In genomic region chr7:117323585-117323876, GRCh38 we compare ENCODE assay signal across 10 cellular contexts. TPM values are rescaled to one million over a fixed set of nuclear protein-coding genes. Genes with fewer than 3 reads are reported as not detected.
DNase-seq lines count a peak whose midpoint lies in the region; ATAC-seq and TF ChIP-seq lines count a peak whose summit lies in the region.
"Had no signal": no experiment of that assay in that cellular context is flagged by ENCODE, and none has a peak within 500 bp of the region (broad histone marks: within the 10 kb centered on the region; RNA-seq: fewer than 3 reads in every experiment).

No MANE protein-coding gene starts in this region.

- peak; percentile 51 for DNase-seq in GM23338 (ENCODE audit: low spot score)
- no peak for DNase-seq in adipocyte (ENCODE audit: low read depth)
- DNase-seq in NCI-H2227 (lab: John Stamatoyannopoulos, UW; ENCODE audit: unreplicated experiment) = no peak
- DNase-seq in Kasumi-1 (lab: John Stamatoyannopoulos, UW) = no peak
- no peak for DNase-seq in RKO (ENCODE audit: low spot score)
- no peak for DNase-seq in SHP77 treated with DMSO at 0.1 percent for 48 hours (lab: John Stamatoyannopoulos, UW)
- DNase-seq: activated CD8-positive, alpha-beta T cell treated with anti-CD3 and anti-CD28 coated beads, Interleukin-2, amount 10 ng/mL, durations not matched to agents 7 days and 5 days; stimulated activated CD4-positive, alpha-beta T cell treated with anti-CD3 and anti-CD28 coated beads, Interleukin-4, amount 100 ng/mL, for 1 hour had no signal

- H3K4me3 ChIP-seq in GM23338 (peak overlapping the region; percentile 84), adipocyte (ENCODE audit: low read length) (peak overlapping the region; percentile 74), iPS-15b (ENCODE audit: low read depth, low read length) (peak overlapping the region; percentile 71), skeletal muscle tissue (ENCODE audit: low read length in 3 of 3) (peak overlapping the region; percentile 58 to 61 (median 60))

- no peak for TF ChIP-seq CTCF in GM23338 (conservative IDR thresholded peaks at IDR 0.05; ENCODE audit: low read depth in 2 of 2)

- H3K9me2 ChIP-seq in GM23338 (ENCODE audit: insufficient read depth) = no peaks in the 10 kb centered on the region

- H3K9ac ChIP-seq in adipocyte (ENCODE audit: low read length) (peak overlapping the region; percentile 39), iPS-15b (ENCODE audit: low read depth, low read length) (no peak overlapping the region), skeletal muscle tissue (ENCODE audit: low read depth in 1 of 3, low read length in 3 of 3) (no peak overlapping the region)

- H3K27ac ChIP-seq in GM23338 (ENCODE audit: low read depth) (no peak overlapping the region), skeletal muscle tissue (ENCODE audit: low read depth, low read length) (no peak overlapping the region)

- H3K27me3 Mint-ChIP-seq in GM23338 (ENCODE audit: insufficient read depth, low read depth, poor library complexity) = peaks cover 71% of the 10 kb centered on the region

- peak; percentile 51 for ATAC-seq in GM23338
- ATAC-seq: activated CD8-positive, alpha-beta T cell treated with anti-CD3 and anti-CD28 coated beads, Interleukin-2, amount 10 ng/mL, durations not matched to agents 7 days and 5 days had no signal

- H3K4me1 Mint-ChIP-seq in GM23338 = peaks cover 15% of the 10 kb centered on the region; the same call in 2 of the 3 replicates

- H3K36me3 ChIP-seq in GM23338 (ENCODE audit: insufficient read depth) = 0 out of 2 replicates have a peak, but pooled peaks cover 4% of the 10 kb centered on the region
- H3K36me3 ChIP-seq in adipocyte (ENCODE audit: control insufficient read depth, insufficient read depth, low read length, severe bottlenecking) = no peaks in the 10 kb centered on the region
- no peaks in the 10 kb centered on the region for H3K36me3 ChIP-seq in iPS-15b (ENCODE audit: control insufficient read depth, insufficient read depth, low read length)
- no peaks in the 10 kb centered on the region for H3K36me3 ChIP-seq in skeletal muscle tissue (ENCODE audit: control insufficient read depth in 3 of 3, insufficient read depth in 3 of 3, low read length in 3 of 3)

- H2AFZ ChIP-seq in GM23338 = peak overlapping the region; percentile 99

- H3K36me3 Mint-ChIP-seq in GM23338 (ENCODE audit: low read depth) = no peaks in the 10 kb centered on the region

- H3K4me1 ChIP-seq in GM23338 (ENCODE audit: insufficient read depth) (peaks cover 4% of the 10 kb centered on the region), adipocyte (ENCODE audit: control insufficient read depth, insufficient read depth, low read length) (peaks cover 16% of the 10 kb centered on the region), iPS-15b (ENCODE audit: control insufficient read depth, insufficient read depth, low read length) (peaks cover 2% of the 10 kb centered on the region), skeletal muscle tissue (ENCODE audit: control insufficient read depth in 3 of 3, insufficient read depth in 3 of 3, low read length in 3 of 3) (peaks cover 15 to 18% (median 16%) of the 10 kb centered on the region in 3 donors)

- H3K9me3 ChIP-seq in adipocyte (ENCODE audit: control insufficient read depth, low read length) (peaks cover 13% of the 10 kb centered on the region), iPS-15b (ENCODE audit: control insufficient read depth, insufficient read depth, low read length) (no peaks in the 10 kb centered on the region), skeletal muscle tissue (ENCODE audit: control insufficient read depth in 3 of 3, low read length in 3 of 3) (no peaks in the 10 kb centered on the region)

- no peaks in the 10 kb centered on the region for H3K79me2 ChIP-seq in GM23338 (replicated peaks; ENCODE audit: insufficient read depth)

- no peak overlapping the region for H3K27ac Mint-ChIP-seq in GM23338
- H3K27ac Mint-ChIP-seq: activated CD8-positive, alpha-beta T cell treated with anti-CD3 and anti-CD28 coated beads, Interleukin-2, amount 10 ng/mL, durations not matched to agents 7 days and 5 days had no signal

- peak overlapping the region; percentile 83 for H3K4me3 Mint-ChIP-seq in GM23338
- H3K4me3 Mint-ChIP-seq: activated CD8-positive, alpha-beta T cell treated with anti-CD3 and anti-CD28 coated beads, Interleukin-2, amount 10 ng/mL, durations not matched to agents 7 days and 5 days had no signal

- peaks cover 9% of the 10 kb centered on the region; the same call in 1 of the 2 replicates for H4K20me1 ChIP-seq in GM23338 (replicated peaks; ENCODE audit: insufficient read depth)

- H3K27me3 ChIP-seq in GM23338 (ENCODE audit: insufficient read depth) (peaks cover 92% of the 10 kb centered on the region), adipocyte (replicated peaks; ENCODE audit: control insufficient read depth, insufficient read depth, low read length) (peaks cover 9% of the 10 kb centered on the region), iPS-15b (ENCODE audit: control insufficient read depth, insufficient read depth, low read length) (peaks cover 87% of the 10 kb centered on the region), skeletal muscle tissue (ENCODE audit: control insufficient read depth in 3 of 3, insufficient read depth in 3 of 3, low read length in 3 of 3) (peaks cover 38 to 42% (median 40%) of the 10 kb centered on the region in 3 donors)

- H3F3A ChIP-seq in GM23338 (replicated peaks; ENCODE audit: low read depth) = 0 out of 2 replicates have a peak, but pooled peaks cover 3% of the 10 kb centered on the region

- peak overlapping the region; percentile 98 for H3K4me2 ChIP-seq in GM23338

- peaks cover 7% of the 10 kb centered on the region; the same call in 2 of the 3 replicates for H3K9me3 Mint-ChIP-seq in GM23338

TF ChIP-seq in GM23338, 12 proteins besides CTCF, POLR2A, EP300 and RAD21 (continues in another document):
- TF ChIP-seq ZNF462 (CRISPR knock-in tag; IDR thresholded peaks at IDR 0.05) (no peak), NANOG (IDR thresholded peaks at IDR 0.05; ENCODE audit: borderline replicate concordance) (no peak), EZH2 (IDR thresholded peaks at IDR 0.05; ENCODE audit: low read depth, unreplicated experiment) (no peak), CREB1 (CRISPR knock-in tag; IDR thresholded peaks at IDR 0.05; ENCODE audit: low read depth) (no peak), POLR2AphosphoS5 (IDR thresholded peaks at IDR 0.05; ENCODE audit: low read depth) (no peak), ZNF331 (CRISPR knock-in tag; IDR thresholded peaks at IDR 0.05; ENCODE audit: low read depth) (no peak)

RNA-seq across cellular contexts. Expression of gene WNT2, which starts 0.7 kb away (rescaled TPM):
- not detected in 2 replicates for total RNA-seq in GM23338 (2014; rRNA removed; shearing (Covaris generic))
- polyA plus RNA-seq in GM23338 (2016; fragmentation: Nextera tagmentation; extraction: Ambion mirVana) = 0.09 TPM in 1 of 2 replicates, not detected in the other
- total RNA-seq in skeletal muscle tissue = 3.1 TPM
- total RNA-seq: activated CD8-positive, alpha-beta T cell treated with anti-CD3 and anti-CD28 coated beads, Interleukin-2, amount 10 ng/mL, durations not matched to agents 7 days and 5 days had no signal
